8 cellular contexts compared by ENCODE assay signal in the genomic region with DNA sequence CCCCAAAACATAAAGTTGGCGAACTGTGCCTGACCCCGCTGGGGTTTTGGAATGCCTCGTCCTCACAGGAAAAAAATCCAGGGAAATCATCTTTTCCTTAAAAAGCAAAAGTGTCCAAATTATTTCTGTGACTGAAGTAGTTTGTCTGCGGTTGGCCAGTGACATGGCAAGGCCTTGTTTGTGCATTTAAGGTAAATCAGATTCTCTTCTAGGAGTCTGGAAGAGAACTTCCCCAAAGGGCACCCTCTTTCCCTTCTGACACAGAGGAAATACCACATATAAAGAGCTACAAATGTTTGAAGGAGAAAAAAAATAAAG. TPM values are rescaled to one million over a fixed set of nuclear protein-coding genes. Genes with fewer than 3 reads are reported as not detected.
DNase-seq lines count a peak whose midpoint lies in the region; ATAC-seq and TF ChIP-seq lines count a peak whose summit lies in the region.

No MANE protein-coding gene starts in this region.

- H3K79me2 ChIP-seq in GM23338 (replicated peaks; ENCODE audit: insufficient read depth) = peaks cover 35% of the 10 kb centered on the region

- no peaks in the 10 kb centered on the region for H3K9me3 Mint-ChIP-seq in GM23338

- peak overlapping the region; percentile 94 for H3K4me3 Mint-ChIP-seq in GM23338

- no peaks in the 10 kb centered on the region for H3K27me3 Mint-ChIP-seq in GM23338 (ENCODE audit: insufficient read depth, low read depth, poor library complexity)

- TF ChIP-seq POLR2A in spleen (IDR thresholded peaks at IDR 0.05) = no peak

- H3K36me3 ChIP-seq in GM23338 (ENCODE audit: insufficient read depth) (no peaks in the 10 kb centered on the region; the same call in 1 of the 2 replicates), iPS DF 6.9 (ENCODE audit: control insufficient read depth, insufficient read depth, low read length) (no peaks in the 10 kb centered on the region), spleen (no peaks in the 10 kb centered on the region)

- peaks cover 8% of the 10 kb centered on the region; the same call in 1 of the 2 replicates for H3K9me2 ChIP-seq in GM23338 (ENCODE audit: insufficient read depth)

- H3K4me1 Mint-ChIP-seq in GM23338 = peaks cover 27% of the 10 kb centered on the region

- peak overlapping the region; percentile 97 for H2AFZ ChIP-seq in GM23338

- peak overlapping the region; percentile 83 for H3K4me2 ChIP-seq in GM23338

- WGBS in iPS DF 6.9 (ENCODE audit: insufficient coverage, insufficient read length) = no CpG with 5 or more reads among the region's 4 CpGs
- WGBS in spleen, 5 donors = 6 to 14% (median 9%) methylated on average over 4 of the region's 4 CpGs

- TF ChIP-seq CTCF in GM23338 (conservative IDR thresholded peaks at IDR 0.05; ENCODE audit: low read depth in 2 of 2) (no peak), WI38 (IDR thresholded peaks at IDR 0.05; ENCODE audit: low read depth, low read length) (no peak), spleen (IDR thresholded peaks at IDR 0.05 in 8 of 11, conservative IDR thresholded peaks at IDR 0.05 in 3 of 11) (no peak)

- H3K4me1 ChIP-seq in GM23338 (ENCODE audit: insufficient read depth) = peaks cover 22% of the 10 kb centered on the region
- H3K4me1 ChIP-seq in iPS DF 6.9 (ENCODE audit: control insufficient read depth, insufficient read depth, low read length) = 0 out of 2 replicates have a peak, but pooled peaks cover 4% of the 10 kb centered on the region
- peaks cover 6 to 49% (median 32%) of the 10 kb centered on the region in 6 donors for H3K4me1 ChIP-seq in spleen

- H3K4me3 ChIP-seq in GM23338 (peak overlapping the region; percentile 96), WI38 (ENCODE audit: low read depth, low read length) (peak overlapping the region; percentile 90), iPS DF 6.9 (ENCODE audit: low read length) (peak overlapping the region; percentile 78; the same call in 1 of the 2 replicates), spleen (peak overlapping the region; percentile 84 to 99 (median 96))

- 0 out of 2 replicates have a peak, but pooled peaks cover 3% of the 10 kb centered on the region for H3F3A ChIP-seq in GM23338 (replicated peaks; ENCODE audit: low read depth)

- DNase-seq in GM23338 (ENCODE audit: low spot score) (no peak), iPS DF 6.9 (ENCODE audit: low read depth, low spot score) (no peak), spleen (no peak), Ammon's horn (ENCODE audit: low spot score) (no peak), NCI-H2029 (lab: John Stamatoyannopoulos, UW) (no peak)

- H3K9me3 ChIP-seq in iPS DF 6.9 (ENCODE audit: control insufficient read depth, insufficient read depth, low read length) (no peaks in the 10 kb centered on the region), spleen (no peaks in the 10 kb centered on the region)

- H3K27ac ChIP-seq in GM23338 (ENCODE audit: low read depth) (0 out of 2 replicates have a peak overlapping the region, but pooled peaks have one; percentile 5), iPS DF 6.9 (ENCODE audit: low read length) (no peak overlapping the region), spleen (peak overlapping the region; percentile 18 to 82 (median 72))

- H4K20me1 ChIP-seq in GM23338 (replicated peaks; ENCODE audit: insufficient read depth) = no peaks in the 10 kb centered on the region

- H3K27me3 ChIP-seq in GM23338 (ENCODE audit: insufficient read depth) (no peaks in the 10 kb centered on the region), iPS DF 6.9 (ENCODE audit: control insufficient read depth, insufficient read depth, low read length) (no peaks in the 10 kb centered on the region), spleen (replicated peaks in 1 of 7) (no peaks in the 10 kb centered on the region)

- no peak overlapping the region for H3K27ac Mint-ChIP-seq in GM23338

- H3K36me3 Mint-ChIP-seq in GM23338 (ENCODE audit: low read depth) = 0 out of 3 replicates have a peak, but pooled peaks cover 8% of the 10 kb centered on the region

- intact Hi-C loops in spleen (cut with DNase I; ENCODE audit: low total_unique reads) = no loop called here

- ATAC-seq in GM23338 = no peak
- ATAC-seq in HG02798 (IDR thresholded peaks at IDR 0.05; ENCODE audit: poor library complexity, unreplicated experiment) = no peak
- ATAC-seq in HG02938 (IDR thresholded peaks at IDR 0.05; ENCODE audit: unreplicated experiment) = no peak

TF ChIP-seq in GM23338, 12 proteins besides CTCF, POLR2A, EP300 and RAD21 (continues in another document):
- no peak for TF ChIP-seq NANOG (IDR thresholded peaks at IDR 0.05; ENCODE audit: borderline replicate concordance)
- no peak for TF ChIP-seq STAT1 (IDR thresholded peaks at IDR 0.05; ENCODE audit: unreplicated experiment)
- TF ChIP-seq, protein P1, sequence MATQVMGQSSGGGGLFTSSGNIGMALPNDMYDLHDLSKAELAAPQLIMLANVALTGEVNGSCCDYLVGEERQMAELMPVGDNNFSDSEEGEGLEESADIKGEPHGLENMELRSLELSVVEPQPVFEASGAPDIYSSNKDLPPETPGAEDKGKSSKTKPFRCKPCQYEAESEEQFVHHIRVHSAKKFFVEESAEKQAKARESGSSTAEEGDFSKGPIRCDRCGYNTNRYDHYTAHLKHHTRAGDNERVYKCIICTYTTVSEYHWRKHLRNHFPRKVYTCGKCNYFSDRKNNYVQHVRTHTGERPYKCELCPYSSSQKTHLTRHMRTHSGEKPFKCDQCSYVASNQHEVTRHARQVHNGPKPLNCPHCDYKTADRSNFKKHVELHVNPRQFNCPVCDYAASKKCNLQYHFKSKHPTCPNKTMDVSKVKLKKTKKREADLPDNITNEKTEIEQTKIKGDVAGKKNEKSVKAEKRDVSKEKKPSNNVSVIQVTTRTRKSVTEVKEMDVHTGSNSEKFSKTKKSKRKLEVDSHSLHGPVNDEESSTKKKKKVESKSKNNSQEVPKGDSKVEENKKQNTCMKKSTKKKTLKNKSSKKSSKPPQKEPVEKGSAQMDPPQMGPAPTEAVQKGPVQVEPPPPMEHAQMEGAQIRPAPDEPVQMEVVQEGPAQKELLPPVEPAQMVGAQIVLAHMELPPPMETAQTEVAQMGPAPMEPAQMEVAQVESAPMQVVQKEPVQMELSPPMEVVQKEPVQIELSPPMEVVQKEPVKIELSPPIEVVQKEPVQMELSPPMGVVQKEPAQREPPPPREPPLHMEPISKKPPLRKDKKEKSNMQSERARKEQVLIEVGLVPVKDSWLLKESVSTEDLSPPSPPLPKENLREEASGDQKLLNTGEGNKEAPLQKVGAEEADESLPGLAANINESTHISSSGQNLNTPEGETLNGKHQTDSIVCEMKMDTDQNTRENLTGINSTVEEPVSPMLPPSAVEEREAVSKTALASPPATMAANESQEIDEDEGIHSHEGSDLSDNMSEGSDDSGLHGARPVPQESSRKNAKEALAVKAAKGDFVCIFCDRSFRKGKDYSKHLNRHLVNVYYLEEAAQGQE (IDR thresholded peaks at IDR 0.05; ENCODE audit: unreplicated experiment) = no peak
- no peak for TF ChIP-seq ZNF114 (CRISPR knock-in tag; IDR thresholded peaks at IDR 0.05)
- TF ChIP-seq, protein P2, sequence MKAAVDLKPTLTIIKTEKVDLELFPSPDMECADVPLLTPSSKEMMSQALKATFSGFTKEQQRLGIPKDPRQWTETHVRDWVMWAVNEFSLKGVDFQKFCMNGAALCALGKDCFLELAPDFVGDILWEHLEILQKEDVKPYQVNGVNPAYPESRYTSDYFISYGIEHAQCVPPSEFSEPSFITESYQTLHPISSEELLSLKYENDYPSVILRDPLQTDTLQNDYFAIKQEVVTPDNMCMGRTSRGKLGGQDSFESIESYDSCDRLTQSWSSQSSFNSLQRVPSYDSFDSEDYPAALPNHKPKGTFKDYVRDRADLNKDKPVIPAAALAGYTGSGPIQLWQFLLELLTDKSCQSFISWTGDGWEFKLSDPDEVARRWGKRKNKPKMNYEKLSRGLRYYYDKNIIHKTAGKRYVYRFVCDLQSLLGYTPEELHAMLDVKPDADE (IDR thresholded peaks at IDR 0.05) = no peak
- TF ChIP-seq ZNF331 (CRISPR knock-in tag; IDR thresholded peaks at IDR 0.05; ENCODE audit: low read depth) = no peak
- TF ChIP-seq JUNB (IDR thresholded peaks at IDR 0.05; ENCODE audit: unreplicated experiment) = no peak

RNA-seq across cellular contexts. Expression of a gene that starts 0.7 kb away (rescaled TPM):
- total RNA-seq in GM23338 (2014; rRNA removed; shearing (Covaris generic)) = 122 and 136 TPM in 2 replicates
- polyA plus RNA-seq in GM23338 (2016; fragmentation: Nextera tagmentation; extraction: Ambion mirVana) (274 and 283 TPM in 2 replicates), spleen (100 to 1,000 TPM in 2 of 3 donors, 10 to 100 TPM in 1; 77.9 to 137 (median 107) TPM)
- 100 to 1,000 TPM in 4 of 7 donors, 10 to 100 TPM in 3; 54.6 to 135 (median 115) TPM for total RNA-seq in spleen

RNA-seq across cellular contexts. Expression of a gene that starts 23.1 kb away (rescaled TPM):
- total RNA-seq in GM23338 (2014; rRNA removed; shearing (Covaris generic)) = not detected in 2 replicates
- not detected in 2 replicates for polyA plus RNA-seq in GM23338 (2016; fragmentation: Nextera tagmentation; extraction: Ambion mirVana)
- total RNA-seq in spleen = under 1 TPM in 3 of 7 donors, not detected in 4; 0.13 to 0.18 (median 0.14) TPM
- polyA plus RNA-seq in spleen = under 1 TPM in 1 of 3 donors, not detected in 2; 0.02 TPM
